In genomic region chr15:44550256-44550655, GRCh38 we compare ENCODE assay signal across 9 cellular contexts. TPM values are rescaled to one million over a fixed set of nuclear protein-coding genes. Genes with fewer than 3 reads are reported as not detected.
DNase-seq lines count a peak whose midpoint lies in the region; ATAC-seq and TF ChIP-seq lines count a peak whose summit lies in the region.
"Had no signal": no experiment of that assay in that cellular context is flagged by ENCODE, and none has a peak within 500 bp of the region (broad histone marks: within the 10 kb centered on the region; RNA-seq: fewer than 3 reads in every experiment).

No MANE protein-coding gene starts in this region.

- no peak for ATAC-seq in GM18909 (IDR thresholded peaks at IDR 0.05; ENCODE audit: poor library complexity, unreplicated experiment)
- no peak for ATAC-seq in GM19463 (IDR thresholded peaks at IDR 0.05; ENCODE audit: unreplicated experiment)
- ATAC-seq: mucosa of descending colon had no signal

- H4K20me1 ChIP-seq in DOHH2 (ENCODE audit: control insufficient read depth, insufficient read depth, low read depth, low read length): no peaks in the 10 kb centered on the region; the same call in 1 of the 2 replicates
- no peaks in the 10 kb centered on the region for H4K20me1 ChIP-seq in neural cell (ENCODE audit: insufficient read depth)

- no peaks in the 10 kb centered on the region for H3K9me3 ChIP-seq in DOHH2 (ENCODE audit: control insufficient read depth, insufficient read depth, low read length)
- no peaks in the 10 kb centered on the region for H3K9me3 ChIP-seq in neural cell (ENCODE audit: low read length)
- H3K9me3 ChIP-seq: mucosa of descending colon had no signal

- no peak for TF ChIP-seq EP300 in neural cell (conservative IDR thresholded peaks at IDR 0.05; ENCODE audit: poor library complexity, severe bottlenecking)

- peak overlapping the region; percentile 17 for H3K4me2 ChIP-seq in DOHH2 (ENCODE audit: low read length)
- H3K4me2 ChIP-seq in neural cell (ENCODE audit: low read length): no peak overlapping the region

- no peak overlapping the region for H2AFZ ChIP-seq in neural cell (ENCODE audit: low read depth, low read length)

- DNase-seq in NCI-H1694 treated with DMSO at 0.1 percent for 48 hours (lab: John Stamatoyannopoulos, UW) (peak; percentile 29), dedifferentiated amniotic fluid mesenchymal stem cell (ENCODE audit: extremely low spot score) (peak; percentile 30), UCSD-AML1 (lab: John Stamatoyannopoulos, UW; ENCODE audit: unreplicated experiment) (no peak)
- DNase-seq: activated naive CD4-positive, alpha-beta T cell treated with anti-CD3 and anti-CD28 coated beads for 36 hours; mucosa of descending colon had no signal

- no peak overlapping the region for H3K9ac ChIP-seq in neural cell (ENCODE audit: low read length)

- H3F3A ChIP-seq in DOHH2 (ENCODE audit: control insufficient read depth, insufficient read depth) (peaks cover 24% of the 10 kb centered on the region), neural cell (ENCODE audit: insufficient read depth, low read length, poor library complexity, severe bottlenecking) (no peaks in the 10 kb centered on the region)

- peaks cover 28% of the 10 kb centered on the region for H3K4me1 ChIP-seq in DOHH2 (ENCODE audit: control insufficient read depth, low read length)

- no peaks in the 10 kb centered on the region for H3K27me3 ChIP-seq in DOHH2 (ENCODE audit: control insufficient read depth, low read length)
- H3K27me3 ChIP-seq in neural cell (ENCODE audit: insufficient read depth, low read depth, low read length): no peaks in the 10 kb centered on the region

- peaks cover 72% of the 10 kb centered on the region for H3K36me3 ChIP-seq in DOHH2 (ENCODE audit: control insufficient read depth, low read length)
- H3K36me3 ChIP-seq in neural cell (ENCODE audit: insufficient read depth, low read length): peaks cover 4% of the 10 kb centered on the region

- H3K79me2 ChIP-seq in DOHH2 (ENCODE audit: control insufficient read depth, low read length) (peaks cover 71% of the 10 kb centered on the region), neural cell (replicated peaks; ENCODE audit: insufficient read depth, low read length) (peaks cover 5% of the 10 kb centered on the region)

- H3K4me3 ChIP-seq in DOHH2 (ENCODE audit: low read length): no peak overlapping the region
- no peak overlapping the region for H3K4me3 ChIP-seq in neural cell (ENCODE audit: low read length)
- H3K4me3 ChIP-seq: mucosa of descending colon had no signal

- TF ChIP-seq CTCF in DOHH2 (IDR thresholded peaks at IDR 0.05; ENCODE audit: low read depth, low read length, poor library complexity, severe bottlenecking) (peak; percentile 59), neural cell (IDR thresholded peaks at IDR 0.05; ENCODE audit: poor library complexity, severe bottlenecking) (peak; percentile 43)

- H3K27ac ChIP-seq in DOHH2 (ENCODE audit: low read depth, low read length) (no peak overlapping the region), neural cell (ENCODE audit: low read length) (no peak overlapping the region)

- H3K9me2 ChIP-seq in DOHH2 (replicated peaks; ENCODE audit: control insufficient read depth, low read length) (no peaks in the 10 kb centered on the region), neural cell (ENCODE audit: insufficient read depth, low read length) (no peaks in the 10 kb centered on the region)

- no peak for TF ChIP-seq RAD21 in neural cell (conservative IDR thresholded peaks at IDR 0.05)

TF ChIP-seq in neural cell, 6 proteins besides CTCF, POLR2A, EP300 and RAD21:
- TF ChIP-seq POLR2AphosphoS5 (IDR thresholded peaks at IDR 0.05) (no peak), TAF1 (IDR thresholded peaks at IDR 0.05; ENCODE audit: low read depth) (no peak), MXI1 (conservative IDR thresholded peaks at IDR 0.05; ENCODE audit: poor library complexity, severe bottlenecking) (no peak), SMC3 (conservative IDR thresholded peaks at IDR 0.05; ENCODE audit: poor library complexity) (no peak), EZH2 (IDR thresholded peaks at IDR 0.05; ENCODE audit: borderline replicate concordance, insufficient read depth, low read length, poor library complexity, severe bottlenecking) (no peak)
- TF ChIP-seq, protein P1, sequence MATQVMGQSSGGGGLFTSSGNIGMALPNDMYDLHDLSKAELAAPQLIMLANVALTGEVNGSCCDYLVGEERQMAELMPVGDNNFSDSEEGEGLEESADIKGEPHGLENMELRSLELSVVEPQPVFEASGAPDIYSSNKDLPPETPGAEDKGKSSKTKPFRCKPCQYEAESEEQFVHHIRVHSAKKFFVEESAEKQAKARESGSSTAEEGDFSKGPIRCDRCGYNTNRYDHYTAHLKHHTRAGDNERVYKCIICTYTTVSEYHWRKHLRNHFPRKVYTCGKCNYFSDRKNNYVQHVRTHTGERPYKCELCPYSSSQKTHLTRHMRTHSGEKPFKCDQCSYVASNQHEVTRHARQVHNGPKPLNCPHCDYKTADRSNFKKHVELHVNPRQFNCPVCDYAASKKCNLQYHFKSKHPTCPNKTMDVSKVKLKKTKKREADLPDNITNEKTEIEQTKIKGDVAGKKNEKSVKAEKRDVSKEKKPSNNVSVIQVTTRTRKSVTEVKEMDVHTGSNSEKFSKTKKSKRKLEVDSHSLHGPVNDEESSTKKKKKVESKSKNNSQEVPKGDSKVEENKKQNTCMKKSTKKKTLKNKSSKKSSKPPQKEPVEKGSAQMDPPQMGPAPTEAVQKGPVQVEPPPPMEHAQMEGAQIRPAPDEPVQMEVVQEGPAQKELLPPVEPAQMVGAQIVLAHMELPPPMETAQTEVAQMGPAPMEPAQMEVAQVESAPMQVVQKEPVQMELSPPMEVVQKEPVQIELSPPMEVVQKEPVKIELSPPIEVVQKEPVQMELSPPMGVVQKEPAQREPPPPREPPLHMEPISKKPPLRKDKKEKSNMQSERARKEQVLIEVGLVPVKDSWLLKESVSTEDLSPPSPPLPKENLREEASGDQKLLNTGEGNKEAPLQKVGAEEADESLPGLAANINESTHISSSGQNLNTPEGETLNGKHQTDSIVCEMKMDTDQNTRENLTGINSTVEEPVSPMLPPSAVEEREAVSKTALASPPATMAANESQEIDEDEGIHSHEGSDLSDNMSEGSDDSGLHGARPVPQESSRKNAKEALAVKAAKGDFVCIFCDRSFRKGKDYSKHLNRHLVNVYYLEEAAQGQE (IDR thresholded peaks at IDR 0.05; ENCODE audit: borderline replicate concordance): no peak

RNA-seq across cellular contexts. Expression of gene EIF3J, which starts 13.3 kb away (rescaled TPM):
- 51.4 and 52.9 TPM in 2 replicates for polyA plus RNA-seq in neural cell
- polyA minus RNA-seq in neural cell: 61.1 and 76.1 TPM in 2 replicates
